In the genomic region with DNA sequence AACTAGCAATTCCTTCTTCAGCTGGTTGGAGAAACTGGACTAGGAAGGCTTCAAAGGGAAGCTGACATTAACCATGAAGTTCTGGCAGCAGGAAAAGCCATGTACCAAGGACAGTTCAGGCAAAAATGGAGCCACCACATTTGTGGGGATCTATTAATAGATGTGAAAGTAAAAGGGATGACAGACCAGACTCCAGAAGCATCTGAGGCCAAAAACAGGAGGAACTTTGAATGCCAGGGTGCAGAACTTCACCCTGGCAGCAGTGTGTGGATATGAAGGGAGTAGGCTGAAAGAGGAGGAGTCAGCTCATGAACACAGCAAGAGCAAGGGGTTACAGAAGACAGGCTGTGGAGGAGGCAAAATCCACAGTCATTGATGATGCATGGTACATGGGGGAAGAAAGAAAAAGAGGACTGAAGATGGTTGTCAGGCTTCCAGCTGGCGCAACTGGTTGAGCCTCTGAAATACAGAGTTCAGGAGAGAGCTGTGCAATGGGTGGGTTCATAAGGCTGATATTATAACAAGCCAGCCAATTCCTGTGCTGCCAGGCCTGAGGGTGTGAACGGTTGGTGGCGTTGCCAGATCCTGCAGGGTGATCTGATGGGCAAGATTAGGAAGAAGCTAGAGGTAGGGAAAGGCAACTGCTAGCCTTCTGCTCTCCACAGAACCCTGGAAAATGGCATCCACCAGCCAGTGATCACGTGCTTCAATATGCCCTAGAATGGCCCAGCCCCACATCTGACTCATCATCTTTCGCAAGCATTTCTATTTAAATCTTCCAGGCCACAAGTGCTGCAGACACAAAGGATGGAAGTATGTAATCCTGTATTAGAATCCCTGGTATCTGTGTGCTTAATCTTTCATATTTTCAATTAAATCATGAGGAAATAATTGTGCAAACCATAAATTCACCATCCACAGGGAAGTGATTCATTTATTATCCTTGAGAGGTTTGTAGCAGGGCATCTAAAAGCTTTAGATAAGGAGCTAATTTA, we compare ENCODE assay signal across 12 cellular contexts.
DNase-seq lines count a peak whose midpoint lies in the region; ATAC-seq and FAIRE-seq lines count a peak whose summit lies in the region.
"Had no signal": no experiment of that assay in that cellular context is flagged by ENCODE, and none has a peak within 500 bp of the region (broad histone marks: within the 10 kb centered on the region; RNA-seq: fewer than 3 reads in every experiment).

No MANE protein-coding gene starts in this region.

- ATAC-seq in GM19397 (IDR thresholded peaks at IDR 0.05; ENCODE audit: unreplicated experiment), result no peak

- H3K9me3 ChIP-seq in GM23248 (ENCODE audit: low read depth), result no peaks in the 10 kb centered on the region
- H3K9me3 ChIP-seq: Peyer's patch had no signal

- H3K36me3 ChIP-seq in GM23248 (ENCODE audit: low read depth), result no peaks in the 10 kb centered on the region
- H3K36me3 ChIP-seq: Peyer's patch had no signal

- no peaks in the 10 kb centered on the region for H4K20me1 ChIP-seq in GM23248 (ENCODE audit: insufficient read depth)

- H2AFZ ChIP-seq in GM23248, result peak overlapping the region; percentile 36; the same call in 1 of the 2 replicates

- no peak overlapping the region for H3K4me3 ChIP-seq in GM23248
- H3K4me3 ChIP-seq: Peyer's patch had no signal

- in situ Hi-C loops in ACHN (cut with HindIII; ENCODE audit: low pct_ligation_motif_present, low pct_unique_long_range_greater_than_20kb, low sequenced_read_pairs) (no loop called here), GM23248 (cut with MboI) (no loop called here)

- no peak overlapping the region for H3K4me2 ChIP-seq in GM23248 (ENCODE audit: unreplicated experiment)

- peaks cover 6% of the 10 kb centered on the region for H3K4me1 ChIP-seq in GM23248 (ENCODE audit: insufficient read depth)
- H3K4me1 ChIP-seq: Peyer's patch had no signal

- no peaks in the 10 kb centered on the region for H3K79me2 ChIP-seq in GM23248 (ENCODE audit: insufficient read depth)

- no peak for FAIRE-seq in GM19239 (lab: Jason Lieb, UNC)

- H3K27me3 ChIP-seq in GM23248 (replicated peaks; ENCODE audit: insufficient read depth), result no peaks in the 10 kb centered on the region
- H3K27me3 ChIP-seq: Peyer's patch had no signal

- no peak overlapping the region for H3K27ac ChIP-seq in GM23248
- H3K27ac ChIP-seq: Peyer's patch had no signal

- no peak overlapping the region for H3K9ac ChIP-seq in GM23248

- H3F3A ChIP-seq in GM23248 (ENCODE audit: insufficient read depth), result peaks cover 8% of the 10 kb centered on the region; the same call in 1 of the 2 replicates

- DNase-seq in ACHN (peak; percentile 32), GM23248 (peak; percentile 82), RKO (ENCODE audit: low spot score) (peak; percentile 14), fibroblast of gingiva (ENCODE audit: low read depth) (peak; percentile 77), GM19239 (ENCODE audit: insufficient read length, low spot score) (no peak), mucosa of gallbladder (ENCODE audit: low spot score) (no peak)
- no peak for DNase-seq in stimulated activated CD4-positive, alpha-beta T cell treated with anti-CD3 and anti-CD28 coated beads, Interleukin-2, amount 100 ng/mL, for 24 hours
- DNase-seq: central memory CD4-positive, alpha-beta T cell; NCI-H146; Peyer's patch; stimulated activated CD4-positive, alpha-beta T cell treated with anti-CD3 and anti-CD28 coated beads, Interleukin-4, amount 100 ng/mL, for 4 hours had no signal

- H3K9me2 ChIP-seq in GM23248 (ENCODE audit: insufficient read depth), result no peaks in the 10 kb centered on the region

- WGBS in GM23248 (ENCODE audit: low coverage in 1 of 2, low lambda C conversion rate in 2 of 2, missing lambda C conversion rate in 2 of 2), 2 experiments, result 59 to 69% methylated on average over 5 of the region's 5 CpGs

Comparison
In these comparisons a context has a peak if more than half of its experiments do, and no peak if none do; other contexts are left out.
1. DNase-seq: peak in ACHN (single experiment), GM23248 (single experiment), RKO (single experiment) and fibroblast of gingiva (single experiment); none in GM19239 (single experiment), mucosa of gallbladder (single experiment) and stimulated activated CD4-positive, alpha-beta T cell treated with anti-CD3 and anti-CD28 coated beads, Interleukin-2, amount 100 ng/mL, for 24 hours (0 of 2).